In the genomic region with DNA sequence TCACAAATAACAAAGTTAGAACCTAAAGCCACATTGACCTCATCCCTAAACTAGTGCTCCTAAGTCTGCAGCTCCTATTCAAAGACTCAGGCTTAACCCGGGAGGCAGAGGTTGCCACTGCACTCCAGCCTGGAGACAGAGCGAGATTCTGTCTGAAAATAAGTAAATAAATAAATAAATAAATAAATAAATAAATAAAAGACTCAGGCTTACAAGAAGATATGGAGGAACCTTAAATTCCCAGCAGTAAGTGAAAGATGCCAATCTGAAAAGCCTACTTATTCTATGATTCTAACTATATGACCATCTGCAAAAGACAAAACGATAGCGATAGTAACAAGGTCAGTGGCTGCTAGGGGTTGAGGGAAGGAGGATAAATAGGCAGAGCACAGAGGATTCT, we compare ENCODE assay signal across 16 cellular contexts.
DNase-seq lines count a peak whose midpoint lies in the region; ATAC-seq and TF ChIP-seq lines count a peak whose summit lies in the region.
"Had no signal": no experiment of that assay in that cellular context is flagged by ENCODE, and none has a peak within 500 bp of the region (broad histone marks: within the 10 kb centered on the region; RNA-seq: fewer than 3 reads in every experiment).

No MANE protein-coding gene starts in this region.

- H3K27me3 ChIP-seq in naive thymus-derived CD4-positive, alpha-beta T cell (ENCODE audit: control insufficient read depth in 2 of 2, insufficient read depth in 2 of 2, low read length in 2 of 2): no peaks in the 10 kb centered on the region
- H3K27me3 ChIP-seq: BLaER1 treated with 17β-estradiol and CSF1 and Interleukin-3, amounts not matched to agents 10 nM and 100 nM had no signal

- TF ChIP-seq CTCF in HEK293 (tag by site-specific recombination; IDR thresholded peaks at IDR 0.05) (no peak), glutamatergic neuron (IDR thresholded peaks at IDR 0.05; ENCODE audit: partially characterized antibody, unreplicated experiment) (no peak)

- POLR2A ChIA-PET in HEK293 (lab: Yijun Ruan, JAX): no interaction called here
- POLR2A ChIA-PET in naive thymus-derived CD4-positive, alpha-beta T cell (lab: Charles Lee): no interaction called here

- no peak overlapping the region for H3K27ac ChIP-seq in HEK293 (ENCODE audit: extremely low read depth, low read depth, low read length)
- no peak overlapping the region for H3K27ac ChIP-seq in naive thymus-derived CD4-positive, alpha-beta T cell (ENCODE audit: low read depth, low read length)
- H3K27ac ChIP-seq: C4-2B had no signal

- no peaks in the 10 kb centered on the region for H3K9me3 ChIP-seq in HEK293 (ENCODE audit: control insufficient read depth, insufficient read depth, low read depth, low read length)
- H3K9me3 ChIP-seq in naive thymus-derived CD4-positive, alpha-beta T cell (ENCODE audit: control insufficient read depth in 2 of 3, low read length in 3 of 3): no peaks in the 10 kb centered on the region
- H3K9me3 ChIP-seq: BE2C, Caco-2 had no signal

- DNase-seq in glutamatergic neuron: no peak
- DNase-seq in naive thymus-derived CD4-positive, alpha-beta T cell: no peak
- DNase-seq in amniotic stem cell (lab: John Stamatoyannopoulos, UW): no peak
- DNase-seq in NCI-H187 (lab: John Stamatoyannopoulos, UW): no peak
- DNase-seq: 8988T; ACHN; BE2C; Caco-2; Calu3; CD4-positive, alpha-beta T cell; CD8-positive, alpha-beta T cell; DMS79 treated with DMSO at 0.1 percent for 48 hours; GF-D8 had no signal

- CTCF ChIA-PET in HEK293 (lab: Yijun Ruan, JAX): no interaction called here
- CTCF ChIA-PET in naive thymus-derived CD4-positive, alpha-beta T cell (lab: Charles Lee): no interaction called here

- H3K4me1 Mint-ChIP-seq in glutamatergic neuron (ENCODE audit: low read depth, unreplicated experiment): peaks cover 31% of the 10 kb centered on the region
- H3K4me1 Mint-ChIP-seq in naive thymus-derived CD4-positive, alpha-beta T cell: no peaks in the 10 kb centered on the region

- H3K36me3 Mint-ChIP-seq in glutamatergic neuron (ENCODE audit: unreplicated experiment): no peaks in the 10 kb centered on the region
- no peaks in the 10 kb centered on the region for H3K36me3 Mint-ChIP-seq in naive thymus-derived CD4-positive, alpha-beta T cell
- H3K36me3 Mint-ChIP-seq: CD8-positive, alpha-beta T cell had no signal

- H3K9me3 Mint-ChIP-seq in glutamatergic neuron (ENCODE audit: unreplicated experiment): peaks cover 4% of the 10 kb centered on the region
- peaks cover 0 to 3% (median 0%) of the 10 kb centered on the region in 11 donors for H3K9me3 Mint-ChIP-seq in naive thymus-derived CD4-positive, alpha-beta T cell
- H3K9me3 Mint-ChIP-seq: CD4-positive, alpha-beta T cell; CD8-positive, alpha-beta T cell had no signal

- no peak for ATAC-seq in naive thymus-derived CD4-positive, alpha-beta T cell
- ATAC-seq: CD8-positive, alpha-beta T cell had no signal

- peak overlapping the region; percentile 18 for H3K4me3 Mint-ChIP-seq in glutamatergic neuron (ENCODE audit: unreplicated experiment)
- H3K4me3 Mint-ChIP-seq in naive thymus-derived CD4-positive, alpha-beta T cell: no peak overlapping the region
- H3K4me3 Mint-ChIP-seq: CD4-positive, alpha-beta T cell; CD8-positive, alpha-beta T cell had no signal

- no peak overlapping the region for H3K4me3 ChIP-seq in HEK293 (ENCODE audit: low read depth, low read length)
- no peak overlapping the region for H3K4me3 ChIP-seq in naive thymus-derived CD4-positive, alpha-beta T cell (ENCODE audit: low read length)
- H3K4me3 ChIP-seq: BLaER1 treated with 17β-estradiol and CSF1 and Interleukin-3, amounts not matched to agents 10 nM and 100 nM had no signal

- no peaks in the 10 kb centered on the region for H3K4me1 ChIP-seq in HEK293 (ENCODE audit: control insufficient read depth, insufficient read depth, low read length)
- H3K4me1 ChIP-seq in naive thymus-derived CD4-positive, alpha-beta T cell (ENCODE audit: control insufficient read depth in 2 of 2, insufficient read depth in 2 of 2, low read length in 2 of 2): no peaks in the 10 kb centered on the region
- H3K4me1 ChIP-seq: BE2C, Caco-2 had no signal

- peaks cover 2% of the 10 kb centered on the region for H3K27me3 Mint-ChIP-seq in glutamatergic neuron (ENCODE audit: unreplicated experiment)
- H3K27me3 Mint-ChIP-seq in naive thymus-derived CD4-positive, alpha-beta T cell: peaks cover 0 to 15% (median 10%) of the 10 kb centered on the region in 5 donors

- no peaks in the 10 kb centered on the region for H3K36me3 ChIP-seq in HEK293 (ENCODE audit: control insufficient read depth in 2 of 2, insufficient read depth in 1 of 2, low read length in 2 of 2)
- no peaks in the 10 kb centered on the region for H3K36me3 ChIP-seq in naive thymus-derived CD4-positive, alpha-beta T cell (ENCODE audit: control insufficient read depth in 2 of 3, insufficient read depth in 3 of 3, low read length in 3 of 3)
- H3K36me3 ChIP-seq: BE2C; BLaER1 treated with 17β-estradiol and CSF1 and Interleukin-3, amounts not matched to agents 10 nM and 100 nM had no signal

- intact Hi-C loops in naive thymus-derived CD4-positive, alpha-beta T cell (cut with micrococcal nuclease): no loop called here

- peak overlapping the region; percentile 65 for H3K27ac Mint-ChIP-seq in glutamatergic neuron (ENCODE audit: unreplicated experiment)
- no peak overlapping the region for H3K27ac Mint-ChIP-seq in naive thymus-derived CD4-positive, alpha-beta T cell
- H3K27ac Mint-ChIP-seq: CD4-positive, alpha-beta T cell; CD8-positive, alpha-beta T cell had no signal

TF ChIP-seq in HEK293, 187 proteins besides CTCF, POLR2A, EP300 and RAD21 (continues in another document):
- TF ChIP-seq, protein P1, sequence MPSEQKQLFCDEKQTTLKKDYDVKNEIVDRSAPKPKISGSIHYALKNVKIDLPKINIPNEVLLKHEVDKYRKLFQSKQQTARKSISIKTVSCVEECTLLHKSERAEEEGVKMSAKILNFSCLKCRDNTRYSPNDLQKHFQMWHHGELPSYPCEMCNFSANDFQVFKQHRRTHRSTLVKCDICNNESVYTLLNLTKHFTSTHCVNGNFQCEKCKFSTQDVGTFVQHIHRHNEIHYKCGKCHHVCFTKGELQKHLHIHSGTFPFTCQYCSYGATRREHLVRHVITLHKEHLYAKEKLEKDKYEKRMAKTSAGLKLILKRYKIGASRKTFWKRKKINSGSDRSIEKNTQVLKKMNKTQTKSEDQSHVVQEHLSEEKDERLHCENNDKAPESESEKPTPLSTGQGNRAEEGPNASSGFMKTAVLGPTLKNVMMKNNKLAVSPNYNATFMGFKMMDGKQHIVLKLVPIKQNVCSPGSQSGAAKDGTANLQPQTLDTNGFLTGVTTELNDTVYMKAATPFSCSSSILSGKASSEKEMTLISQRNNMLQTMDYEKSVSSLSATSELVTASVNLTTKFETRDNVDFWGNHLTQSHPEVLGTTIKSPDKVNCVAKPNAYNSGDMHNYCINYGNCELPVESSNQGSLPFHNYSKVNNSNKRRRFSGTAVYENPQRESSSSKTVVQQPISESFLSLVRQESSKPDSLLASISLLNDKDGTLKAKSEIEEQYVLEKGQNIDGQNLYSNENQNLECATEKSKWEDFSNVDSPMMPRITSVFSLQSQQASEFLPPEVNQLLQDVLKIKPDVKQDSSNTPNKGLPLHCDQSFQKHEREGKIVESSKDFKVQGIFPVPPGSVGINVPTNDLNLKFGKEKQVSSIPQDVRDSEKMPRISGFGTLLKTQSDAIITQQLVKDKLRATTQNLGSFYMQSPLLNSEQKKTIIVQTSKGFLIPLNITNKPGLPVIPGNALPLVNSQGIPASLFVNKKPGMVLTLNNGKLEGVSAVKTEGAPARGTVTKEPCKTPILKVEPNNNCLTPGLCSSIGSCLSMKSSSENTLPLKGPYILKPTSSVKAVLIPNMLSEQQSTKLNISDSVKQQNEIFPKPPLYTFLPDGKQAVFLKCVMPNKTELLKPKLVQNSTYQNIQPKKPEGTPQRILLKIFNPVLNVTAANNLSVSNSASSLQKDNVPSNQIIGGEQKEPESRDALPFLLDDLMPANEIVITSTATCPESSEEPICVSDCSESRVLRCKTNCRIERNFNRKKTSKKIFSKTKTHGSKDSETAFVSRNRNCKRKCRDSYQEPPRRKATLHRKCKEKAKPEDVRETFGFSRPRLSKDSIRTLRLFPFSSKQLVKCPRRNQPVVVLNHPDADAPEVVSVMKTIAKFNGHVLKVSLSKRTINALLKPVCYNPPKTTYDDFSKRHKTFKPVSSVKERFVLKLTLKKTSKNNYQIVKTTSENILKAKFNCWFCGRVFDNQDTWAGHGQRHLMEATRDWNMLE (tag by site-specific recombination; conservative IDR thresholded peaks at IDR 0.05; ENCODE audit: low read depth): peak; percentile 62
- TF ChIP-seq TCF7L2 (IDR thresholded peaks at IDR 0.05; ENCODE audit: borderline replicate concordance, low read depth, low read length) (no peak), ZNF837 (tag by site-specific recombination; IDR thresholded peaks at IDR 0.05) (no peak), ZNF623 (tag by site-specific recombination; IDR thresholded peaks at IDR 0.05) (peak; percentile 17; the same call in 1 of the 2 replicates), ZNF555 (tag by site-specific recombination; conservative IDR thresholded peaks at IDR 0.05) (peak; percentile 33), ZNF140 (tag by site-specific recombination; IDR thresholded peaks at IDR 0.05) (0 out of 2 replicates have a peak, but pooled peaks have one; percentile 13)
- TF ChIP-seq, protein P2, sequence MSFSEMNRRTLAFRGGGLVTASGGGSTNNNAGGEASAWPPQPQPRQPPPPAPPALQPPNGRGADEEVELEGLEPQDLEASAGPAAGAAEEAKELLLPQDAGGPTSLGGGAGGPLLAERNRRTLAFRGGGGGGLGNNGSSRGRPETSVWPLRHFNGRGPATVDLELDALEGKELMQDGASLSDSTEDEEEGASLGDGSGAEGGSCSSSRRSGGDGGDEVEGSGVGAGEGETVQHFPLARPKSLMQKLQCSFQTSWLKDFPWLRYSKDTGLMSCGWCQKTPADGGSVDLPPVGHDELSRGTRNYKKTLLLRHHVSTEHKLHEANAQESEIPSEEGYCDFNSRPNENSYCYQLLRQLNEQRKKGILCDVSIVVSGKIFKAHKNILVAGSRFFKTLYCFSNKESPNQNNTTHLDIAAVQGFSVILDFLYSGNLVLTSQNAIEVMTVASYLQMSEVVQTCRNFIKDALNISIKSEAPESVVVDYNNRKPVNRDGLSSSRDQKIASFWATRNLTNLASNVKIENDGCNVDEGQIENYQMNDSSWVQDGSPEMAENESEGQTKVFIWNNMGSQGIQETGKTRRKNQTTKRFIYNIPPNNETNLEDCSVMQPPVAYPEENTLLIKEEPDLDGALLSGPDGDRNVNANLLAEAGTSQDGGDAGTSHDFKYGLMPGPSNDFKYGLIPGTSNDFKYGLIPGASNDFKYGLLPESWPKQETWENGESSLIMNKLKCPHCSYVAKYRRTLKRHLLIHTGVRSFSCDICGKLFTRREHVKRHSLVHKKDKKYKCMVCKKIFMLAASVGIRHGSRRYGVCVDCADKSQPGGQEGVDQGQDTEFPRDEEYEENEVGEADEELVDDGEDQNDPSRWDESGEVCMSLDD (tag by site-specific recombination; IDR thresholded peaks at IDR 0.05): no peak
